In genomic region chr12:98379106-98379505, GRCh38 we compare ENCODE assay signal across 32 cellular contexts.
"Had no signal": no experiment of that assay in that cellular context is flagged by ENCODE, and none has a peak within 500 bp of the region (broad histone marks: within the 10 kb centered on the region; RNA-seq: fewer than 3 reads in every experiment).

No MANE protein-coding gene starts in this region.

- H3K4me1 Mint-ChIP-seq: stimulated activated naive B cell treated with anti-CD40 and anti-IgM and Interleukin-4, amounts not matched to agents 10 μg/mL and 1 μg/mL and 100 μg/mL, for 72 hours had no signal

- ATAC-seq: activated CD4-positive, CD25-positive, alpha-beta regulatory T cell treated with anti-CD3 and anti-CD28 coated beads, Interleukin-2, amount 50 U/mL, for 24 hours; effector memory CD8-positive, alpha-beta T cell; esophagus mucosa; foreskin keratinocyte; heart right ventricle; left lobe of liver; lower lobe of right lung; mucosa of descending colon; natural killer cell treated with Interleukin-12 subunit alpha and Interleukin-12 subunit beta and Interleukin-15 and Interleukin-18, amount 100 ng/mL, for 72 hours; right cardiac atrium; stimulated activated naive B cell treated with anti-CD40 and anti-IgM and Interleukin-4, amounts not matched to agents 10 μg/mL and 1 μg/mL and 100 μg/mL, for 72 hours; upper lobe of right lung had no signal

- H3K27ac Mint-ChIP-seq: activated naive CD8-positive, alpha-beta T cell; brain; effector memory CD8-positive, alpha-beta T cell; natural killer cell treated with Interleukin-12 subunit alpha and Interleukin-12 subunit beta and Interleukin-15 and Interleukin-18, amount 100 ng/mL, for 72 hours; stimulated activated naive B cell treated with anti-CD40 and anti-IgM and Interleukin-4, amounts not matched to agents 10 μg/mL and 1 μg/mL and 100 μg/mL, for 72 hours had no signal

- H3K4me3 Mint-ChIP-seq: activated naive CD8-positive, alpha-beta T cell; brain; effector memory CD8-positive, alpha-beta T cell; natural killer cell treated with Interleukin-12 subunit alpha and Interleukin-12 subunit beta and Interleukin-15 and Interleukin-18, amount 100 ng/mL, for 72 hours; stimulated activated naive B cell treated with anti-CD40 and anti-IgM and Interleukin-4, amounts not matched to agents 10 μg/mL and 1 μg/mL and 100 μg/mL, for 72 hours had no signal

- H3K27me3 ChIP-seq: adrenal gland, cardiac muscle cell, colonic mucosa, foreskin keratinocyte, stomach, thyroid gland had no signal

- H3K4me3 ChIP-seq: adrenal gland, cardiac muscle cell, colonic mucosa, dorsolateral prefrontal cortex, heart right ventricle, lower lobe of right lung, mucosa of descending colon, stomach, thyroid gland, upper lobe of right lung had no signal

- H3K36me3 ChIP-seq: adrenal gland, cardiac muscle cell, colonic mucosa, heart right ventricle, lower lobe of right lung, stomach, thyroid gland, upper lobe of right lung, WERI-Rb-1 had no signal

- H3K9me3 ChIP-seq: adrenal gland, colonic mucosa, heart right ventricle, lower lobe of right lung, mucosa of descending colon, stomach, thyroid gland, upper lobe of right lung had no signal

- H3K9me3 Mint-ChIP-seq: effector memory CD8-positive, alpha-beta T cell; natural killer cell treated with Interleukin-12 subunit alpha and Interleukin-12 subunit beta and Interleukin-15 and Interleukin-18, amount 100 ng/mL, for 72 hours; stimulated activated naive B cell treated with anti-CD40 and anti-IgM and Interleukin-4, amounts not matched to agents 10 μg/mL and 1 μg/mL and 100 μg/mL, for 72 hours had no signal

- H3K36me3 Mint-ChIP-seq: activated naive CD8-positive, alpha-beta T cell; brain; natural killer cell treated with Interleukin-12 subunit alpha and Interleukin-12 subunit beta and Interleukin-15 and Interleukin-18, amount 100 ng/mL, for 72 hours; stimulated activated naive B cell treated with anti-CD40 and anti-IgM and Interleukin-4, amounts not matched to agents 10 μg/mL and 1 μg/mL and 100 μg/mL, for 72 hours had no signal

- H3K4me1 ChIP-seq: adrenal gland, colonic mucosa, foreskin keratinocyte, lower lobe of right lung, thyroid gland, upper lobe of right lung had no signal

- H3K27ac ChIP-seq: adrenal gland, cardiac muscle cell, colonic mucosa, dorsolateral prefrontal cortex, foreskin keratinocyte, heart right ventricle, lower lobe of right lung, stomach, thyroid gland, upper lobe of right lung, WERI-Rb-1 had no signal

- DNase-seq: activated CD4-positive, alpha-beta T cell treated with anti-CD3 and anti-CD28 coated beads for 48 hours; activated CD4-positive, alpha-beta T cell treated with anti-CD3 and anti-CD28 coated beads, Interleukin-2, amount 50 U/mL, for 48 hours; activated CD8-positive, alpha-beta memory T cell treated with anti-CD3 and anti-CD28 coated beads for 24 hours; activated effector memory CD4-positive, alpha-beta T cell treated with Interleukin-2 at 50 U/mL for 16 hours; activated naive CD4-positive, alpha-beta T cell treated with Interleukin-2 at 50 U/mL for 16 hours; adrenal gland; aorta; cerebellar nuclear complex; colonic mucosa; dorsolateral prefrontal cortex; effector memory CD8-positive, alpha-beta T cell; foreskin keratinocyte; heart right ventricle; kidney glomerular epithelial cell; lower lobe of right lung; mucosa of descending colon; right cardiac atrium; stimulated activated CD4-positive, alpha-beta T cell treated with anti-CD3 and anti-CD28 coated beads, Interleukin-15, amount 100 ng/mL, for 24 hours; stimulated activated CD4-positive, alpha-beta T cell treated with anti-CD3 and anti-CD28 coated beads, Interleukin-2, amount 100 ng/mL, for 24 hours; stimulated activated naive B cell treated with anti-CD40 and anti-IgM and Interleukin-4, amounts not matched to agents 10 μg/mL and 1 μg/mL and 100 μg/mL, for 72 hours; stomach; T-helper 9 cell; thyroid gland; upper lobe of right lung; WERI-Rb-1 had no signal
